In genomic region chr7:152752513-152752912, GRCh38 we compare ENCODE assay signal across 23 cellular contexts. TPM values are rescaled to one million over a fixed set of nuclear protein-coding genes. Genes with fewer than 3 reads are reported as not detected.
A peak's percentile ranks its signal among the peaks of the same experiment; 100 is the strongest.
DNase-seq lines count a peak whose midpoint lies in the region; ATAC-seq and TF ChIP-seq lines count a peak whose summit lies in the region.
"Had no signal": no experiment of that assay in that cellular context is flagged by ENCODE, and none has a peak within 500 bp of the region (broad histone marks: within the 10 kb centered on the region; RNA-seq: fewer than 3 reads in every experiment).

No MANE protein-coding gene starts in this region.

- no peaks in the 10 kb centered on the region for H3K36me3 ChIP-seq in mammary epithelial cell (ENCODE audit: insufficient read depth, low read length)
- no peaks in the 10 kb centered on the region for H3K36me3 ChIP-seq in breast epithelium
- no peaks in the 10 kb centered on the region for H3K36me3 ChIP-seq in endodermal cell (ENCODE audit: control insufficient read depth, insufficient read depth, low read length)
- H3K36me3 ChIP-seq in gastroesophageal sphincter = no peaks in the 10 kb centered on the region
- H3K36me3 ChIP-seq: MG63 had no signal

- TF ChIP-seq EP300 in gastroesophageal sphincter (IDR thresholded peaks at IDR 0.05) = no peak

- no peak overlapping the region for H3K27ac ChIP-seq in mammary epithelial cell (ENCODE audit: insufficient read depth, low read depth, low read length)
- H3K27ac ChIP-seq in breast epithelium = no peak overlapping the region
- H3K27ac ChIP-seq in endodermal cell (ENCODE audit: low read depth, low read length) = no peak overlapping the region
- H3K27ac ChIP-seq in gastroesophageal sphincter = no peak overlapping the region

- no peak overlapping the region for H3K4me3 ChIP-seq in mammary epithelial cell (replicated peaks in 1 of 3; ENCODE audit: insufficient read depth in 1 of 3, low read depth in 2 of 3, low read length in 3 of 3)
- no peak overlapping the region for H3K4me3 ChIP-seq in breast epithelium
- no peak overlapping the region for H3K4me3 ChIP-seq in endodermal cell (ENCODE audit: low read length)
- no peak overlapping the region for H3K4me3 ChIP-seq in gastroesophageal sphincter
- H3K4me3 ChIP-seq: MG63 had no signal

- H3K4me1 Mint-ChIP-seq in endodermal cell (no peaks in the 10 kb centered on the region), CD14-positive monocyte (peaks cover 11% of the 10 kb centered on the region)
- H3K4me1 Mint-ChIP-seq: CD4-positive, CD25-positive, alpha-beta regulatory T cell; T-cell had no signal

- H3K4me1 ChIP-seq in mammary epithelial cell (ENCODE audit: insufficient read depth, low read length) = no peaks in the 10 kb centered on the region
- no peaks in the 10 kb centered on the region for H3K4me1 ChIP-seq in breast epithelium
- H3K4me1 ChIP-seq in endodermal cell (ENCODE audit: control insufficient read depth, insufficient read depth, low read length) = no peaks in the 10 kb centered on the region
- H3K4me1 ChIP-seq in gastroesophageal sphincter = no peaks in the 10 kb centered on the region

- H3K27ac Mint-ChIP-seq in endodermal cell (no peak overlapping the region), CD14-positive monocyte (no peak overlapping the region)
- H3K27ac Mint-ChIP-seq: CD4-positive, CD25-positive, alpha-beta regulatory T cell; T-cell had no signal

- WGBS in mammary epithelial cell (ENCODE audit: low coverage, missing lambda C conversion rate) = 43% methylated on average over 2 of the region's 2 CpGs
- 50 to 58% methylated on average over 1 to 2 of the region's 2 CpGs for WGBS in endodermal cell (ENCODE audit: insufficient coverage in 1 of 2, insufficient read length in 1 of 2), 2 experiments
- 65 to 77% methylated on average over 2 of the region's 2 CpGs for WGBS in gastroesophageal sphincter (ENCODE audit: low coverage in 1 of 2), 2 donors

- DNase-seq in mammary epithelial cell (peak; percentile 6), breast epithelium (ENCODE audit: low spot score in 2 of 2) (no peak), M059J (ENCODE audit: low read depth) (peak; percentile 62), endodermal cell (peak; percentile 7), mucosa of gallbladder (ENCODE audit: low spot score) (no peak), CD14-positive monocyte (ENCODE audit: low spot score) (no peak)
- DNase-seq: CD4-positive, CD25-positive, alpha-beta regulatory T cell; DMS153; DND-41; Kasumi-1; MG63; NCI-H1092; NCI-H1436; NCI-H1930; NCI-H2107; NCI-H524; NCI-H748 treated with DMSO at 0.1 percent for 48 hours; T-cell had no signal

- H4K20me1 ChIP-seq in mammary epithelial cell (ENCODE audit: insufficient read depth, low read length) = no peaks in the 10 kb centered on the region

- BruUV-seq in mammary epithelial cell (replicated peaks; lab: Mats Ljungman, UMichigan) = no TSS peak

- H3K9me3 Mint-ChIP-seq in endodermal cell (no peaks in the 10 kb centered on the region), CD14-positive monocyte (peaks cover 0 to 2% (median 0%) of the 10 kb centered on the region in 7 donors)
- H3K9me3 Mint-ChIP-seq: T-cell had no signal

- ATAC-seq in gastroesophageal sphincter = no peak
- ATAC-seq in GM21737 (IDR thresholded peaks at IDR 0.05; ENCODE audit: unreplicated experiment) = no peak
- ATAC-seq: HCT116, HepG2, Right ventricle myocardium inferior, T-cell had no signal

- H3K36me3 Mint-ChIP-seq in endodermal cell (ENCODE audit: low read depth) (no peaks in the 10 kb centered on the region), CD14-positive monocyte (no peaks in the 10 kb centered on the region)
- H3K36me3 Mint-ChIP-seq: CD4-positive, CD25-positive, alpha-beta regulatory T cell; T-cell had no signal

- H2AFZ ChIP-seq in mammary epithelial cell (ENCODE audit: low read depth, low read length) = no peak overlapping the region

- H3K9me3 ChIP-seq in mammary epithelial cell (replicated peaks; ENCODE audit: insufficient read depth, low read length) (no peaks in the 10 kb centered on the region), breast epithelium (no peaks in the 10 kb centered on the region), endodermal cell (ENCODE audit: control insufficient read depth, low read length) (no peaks in the 10 kb centered on the region), gastroesophageal sphincter (no peaks in the 10 kb centered on the region)
- H3K9me3 ChIP-seq: MG63 had no signal

- H3K9ac ChIP-seq in mammary epithelial cell (ENCODE audit: insufficient read depth, low read length) (no peak overlapping the region), endodermal cell (ENCODE audit: extremely low read depth, low read length, poor library complexity, severe bottlenecking) (no peak overlapping the region)

- no peak for TF ChIP-seq CTCF in mammary epithelial cell (conservative IDR thresholded peaks at IDR 0.05 in 1 of 2, IDR thresholded peaks at IDR 0.05 in 1 of 2; ENCODE audit: extremely low read depth in 1 of 2, insufficient read depth in 1 of 2, low read depth in 1 of 2, low read length in 2 of 2)
- no peak for TF ChIP-seq CTCF in breast epithelium (IDR thresholded peaks at IDR 0.05)
- no peak for TF ChIP-seq CTCF in endodermal cell (conservative IDR thresholded peaks at IDR 0.05)
- no peak for TF ChIP-seq CTCF in gastroesophageal sphincter (IDR thresholded peaks at IDR 0.05)
- TF ChIP-seq CTCF in CD14-positive monocyte (IDR thresholded peaks at IDR 0.05) = no peak

- no peak overlapping the region for H3K4me2 ChIP-seq in mammary epithelial cell (ENCODE audit: insufficient read depth, low read depth, low read length)

- no peaks in the 10 kb centered on the region for H3K79me2 ChIP-seq in mammary epithelial cell (ENCODE audit: insufficient read depth, low read length)

- in situ Hi-C loops in mammary epithelial cell (cut with MboI; ENCODE audit: low sequenced_read_pairs in 2 of 2) = no loop called here

- H3K4me3 Mint-ChIP-seq in endodermal cell (no peak overlapping the region), CD14-positive monocyte (no peak overlapping the region)
- H3K4me3 Mint-ChIP-seq: T-cell had no signal

- intact Hi-C loops in mammary epithelial cell (cut with micrococcal nuclease) = no loop called here
- intact Hi-C loops in breast epithelium (cut with DNase I; ENCODE audit: low total_unique reads) = no loop called here
- intact Hi-C loops in CD14-positive monocyte (cut with micrococcal nuclease) = loop anchor here in 1 of 2 donors (10.0 kb wide), 1 partner anchor 78 kb away; the partner anchor contains the start of gene XRCC2

- TF ChIP-seq POLR2A in breast epithelium (IDR thresholded peaks at IDR 0.05) (no peak), gastroesophageal sphincter (IDR thresholded peaks at IDR 0.05) (no peak)

- dilution Hi-C loops in mammary epithelial cell (cut with HindIII; ENCODE audit: low sequenced_read_pairs) = no loop called here

- CTCF ChIA-PET in mammary epithelial cell (lab: Charles Lee; ENCODE audit: low non-redundant PET) = no interaction called here

- H3K27me3 ChIP-seq in mammary epithelial cell (ENCODE audit: insufficient read depth, low read length) (no peaks in the 10 kb centered on the region), breast epithelium (no peaks in the 10 kb centered on the region), endodermal cell (ENCODE audit: control insufficient read depth, insufficient read depth, low read length, poor library complexity, severe bottlenecking) (no peaks in the 10 kb centered on the region), gastroesophageal sphincter (peaks cover 10% of the 10 kb centered on the region)
- H3K27me3 ChIP-seq: MG63 had no signal

- H3K27me3 Mint-ChIP-seq in endodermal cell (ENCODE audit: insufficient read depth) = peaks cover 2% of the 10 kb centered on the region
- H3K27me3 Mint-ChIP-seq in CD14-positive monocyte (ENCODE audit: low read depth in 3 of 3) = peaks cover 0 to 2% (median 0%) of the 10 kb centered on the region in 3 donors
- H3K27me3 Mint-ChIP-seq: T-cell had no signal

RNA-seq across cellular contexts. Expression of gene ACTR3B, which starts 7.0 kb away (rescaled TPM):
- total RNA-seq in mammary epithelial cell (10 to 100 TPM in 1 of 2 donors, 1 to 10 TPM in 1; 7.4 to 10.3 TPM), breast epithelium (10 to 100 TPM in 2 of 3 donors, 1 to 10 TPM in 1; 9.1 to 10.2 (median 10.1) TPM), endodermal cell (10 to 100 TPM; 22.6 to 26.9 TPM), gastroesophageal sphincter (10 to 100 TPM in 1 of 4 donors, 1 to 10 TPM in 3; 3.6 to 66.3 (median 7.4) TPM), mucosa of gallbladder (7.3 TPM)
- polyA plus RNA-seq in mammary epithelial cell (5.0 TPM), CD14-positive monocyte (1 to 10 TPM; 1.6 to 1.8 TPM)
- polyA minus RNA-seq in mammary epithelial cell = not detected
- total RNA-seq in M059J (2014; rRNA removed; shearing (Covaris generic)) = 3.4 and 6.1 TPM in 2 replicates
- 18.2 TPM for polyA plus RNA-seq in endodermal cell (2013, experiment 1 of 2)
- polyA plus RNA-seq in endodermal cell (2013, experiment 2 of 2) = 16.0 TPM

Comparison
In these comparisons a context has a peak if more than half of its experiments do, and no peak if none do; other contexts are left out.
1. DNase-seq: peak in mammary epithelial cell (single experiment), M059J (single experiment) and endodermal cell (single experiment); none in breast epithelium (0 of 2), mucosa of gallbladder (single experiment) and CD14-positive monocyte (single experiment).